Comparison of ENCODE assay signal across 8 cellular contexts in the genomic region with DNA sequence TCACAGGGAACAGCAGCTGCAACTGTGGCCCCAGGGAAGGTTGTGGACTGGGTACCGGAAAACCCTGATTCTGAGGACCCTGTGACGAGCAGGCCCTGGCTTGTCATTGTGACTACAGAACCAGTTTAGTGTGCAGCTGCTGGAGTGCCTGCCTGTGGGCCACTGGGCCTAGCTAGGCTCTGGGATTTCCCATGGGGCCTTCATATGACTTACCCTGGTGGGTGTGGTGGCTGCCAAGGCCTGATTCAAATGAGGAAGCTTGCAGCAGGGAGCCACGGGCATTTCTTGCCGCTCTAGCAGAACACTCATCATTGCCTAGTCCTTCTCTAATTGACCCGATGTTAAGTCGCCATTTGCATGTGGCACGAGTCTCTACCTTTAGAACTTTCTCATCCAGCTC. TPM values are rescaled to one million over a fixed set of nuclear protein-coding genes. Genes with fewer than 3 reads are reported as not detected.
DNase-seq lines count a peak whose midpoint lies in the region; ATAC-seq and TF ChIP-seq lines count a peak whose summit lies in the region.

No MANE protein-coding gene starts in this region.

- H3K27ac ChIP-seq in PC-3 (ENCODE audit: low read length) (peak overlapping the region; percentile 82), prostate gland (peak overlapping the region; percentile 75 to 82), ovary (peak overlapping the region in 1 of 2 donors; percentile 20)

- H3F3A ChIP-seq in PC-3 (ENCODE audit: low read length, unreplicated experiment): peaks cover 35% of the 10 kb centered on the region

- WGBS in prostate gland: 30% methylated on average over 7 of the region's 7 CpGs
- WGBS in ovary, 3 donors: 72 to 83% (median 81%) methylated on average over 7 of the region's 7 CpGs

- TF ChIP-seq POLR2A in prostate gland (IDR thresholded peaks at IDR 0.05): peak; percentile 54
- TF ChIP-seq POLR2A in ovary (IDR thresholded peaks at IDR 0.05): no peak

- peaks cover 74% of the 10 kb centered on the region for H3K4me1 ChIP-seq in PC-3 (ENCODE audit: insufficient read depth, low read length)
- peaks cover 29% of the 10 kb centered on the region for H3K4me1 ChIP-seq in prostate gland (replicated peaks)
- peaks cover 7% of the 10 kb centered on the region for H3K4me1 ChIP-seq in ovary (ENCODE audit: insufficient read depth)

- H2AFZ ChIP-seq in PC-3 (ENCODE audit: low read length): no peak overlapping the region

- DNase-seq in A172 (ENCODE audit: low spot score) (peak; percentile 80), PC-3 (peak; percentile 100), prostate gland (ENCODE audit: low spot score) (peak; percentile 90), hepatic stellate cell (ENCODE audit: low spot score) (no peak), ovary (no peak)

- H3K27me3 ChIP-seq in PC-3 (ENCODE audit: low read length) (no peaks in the 10 kb centered on the region), prostate gland (replicated peaks; ENCODE audit: insufficient read depth) (no peaks in the 10 kb centered on the region), ovary (no peaks in the 10 kb centered on the region)

- TF ChIP-seq CTCF in PC-3 (conservative IDR thresholded peaks at IDR 0.05; ENCODE audit: low read depth, low read length): no peak
- no peak for TF ChIP-seq CTCF in prostate gland (IDR thresholded peaks at IDR 0.05)
- TF ChIP-seq CTCF in ovary (IDR thresholded peaks at IDR 0.05): no peak

- no peak for TF ChIP-seq EP300 in ovary (IDR thresholded peaks at IDR 0.05)

- no peaks in the 10 kb centered on the region for H3K36me3 ChIP-seq in PC-3 (ENCODE audit: low read depth, low read length)
- no peaks in the 10 kb centered on the region for H3K36me3 ChIP-seq in prostate gland
- H3K36me3 ChIP-seq in ovary: no peaks in the 10 kb centered on the region

- CTCF ChIA-PET in PC-3 (lab: Charles Lee): interaction anchor here (0.6 to 4.4 kb wide), 11 partner anchors 9 to 192 kb away, joined by 3 to 317 read pairs (median 17); no protein-coding TSS in a partner anchor

- no peaks in the 10 kb centered on the region for H3K79me2 ChIP-seq in PC-3 (ENCODE audit: low read length)

- no peaks in the 10 kb centered on the region for H4K20me1 ChIP-seq in PC-3 (ENCODE audit: low read length)

- BruUV-seq in PC-3 (replicated peaks; lab: Mats Ljungman, UMichigan): no TSS peak

- H3K9me3 ChIP-seq in PC-3 (ENCODE audit: low read length): no peaks in the 10 kb centered on the region
- no peaks in the 10 kb centered on the region for H3K9me3 ChIP-seq in prostate gland
- H3K9me3 ChIP-seq in ovary: no peaks in the 10 kb centered on the region

- intact Hi-C loops in PC-3 (cut with micrococcal nuclease): loop anchor here (5.0 kb wide), 1 partner anchor 343 kb away; no protein-coding TSS in a partner anchor
- intact Hi-C loops in prostate gland (cut with DNase I): loop anchor here (5.0 kb wide), 1 partner anchor 193 kb away; no protein-coding TSS in a partner anchor
- intact Hi-C loops in ovary (cut with DNase I): loop anchor here in 3 of 4 donors (2.0 to 5.0 kb wide), 5 partner anchors 48 to 343 kb away; no protein-coding TSS in a partner anchor

- peak overlapping the region; percentile 24 for H3K4me3 ChIP-seq in PC-3 (ENCODE audit: low read length)
- no peak overlapping the region for H3K4me3 ChIP-seq in prostate gland
- H3K4me3 ChIP-seq in ovary: no peak overlapping the region

- H3K9ac ChIP-seq in PC-3 (ENCODE audit: low read length): peak overlapping the region; percentile 77

- H3K9me2 ChIP-seq in PC-3 (replicated peaks; ENCODE audit: low read length): 0 out of 2 replicates have a peak, but pooled peaks cover 1% of the 10 kb centered on the region

- POLR2A ChIA-PET in PC-3 (lab: Charles Lee; ENCODE audit: unreplicated experiment): interaction anchor here (0.6 to 4.2 kb wide), 8 partner anchors 9 to 496 kb away, joined by 3 to 182 read pairs (median 6); a partner anchor contains a TSS

- H3K4me2 ChIP-seq in PC-3 (ENCODE audit: low read length): peak overlapping the region; percentile 76

- ATAC-seq in GM21717 (IDR thresholded peaks at IDR 0.05; ENCODE audit: unreplicated experiment) (peak; percentile 58), PC-3 (peak; percentile 10), esophagus mucosa (peak; percentile 91), HG02938 (IDR thresholded peaks at IDR 0.05; ENCODE audit: unreplicated experiment) (no peak)

RNA-seq across cellular contexts. Expression of a gene that starts 14.7 kb away (rescaled TPM):
- 36.6 and 38.5 TPM in 2 replicates for total RNA-seq in A172 (2014; rRNA removed; shearing (Covaris generic))
- total RNA-seq in PC-3 (2014; rRNA removed) (170 and 179 TPM in 2 replicates), esophagus mucosa (18.9 TPM), prostate gland (10 to 100 TPM; 41.9 to 47.8 TPM), ovary (10 to 100 TPM in 6 of 7 donors, 1 to 10 TPM in 1; 9.8 to 25.0 (median 16.7) TPM)
- 10 to 100 TPM; 12.6 to 42.9 TPM for polyA plus RNA-seq in ovary

RNA-seq across cellular contexts. Expression of a gene that starts 21.9 kb away (rescaled TPM):
- 6.7 and 8.9 TPM in 2 replicates for total RNA-seq in A172 (2014; rRNA removed; shearing (Covaris generic))
- total RNA-seq in PC-3 (2014; rRNA removed): 1,570 and 1,582 TPM in 2 replicates
- total RNA-seq in esophagus mucosa: 19.4 TPM
- total RNA-seq in prostate gland: 10 to 100 TPM in 1 of 2 donors, 1 to 10 TPM in 1; 7.1 to 11.0 TPM
- 1 to 10 TPM in 4 of 7 donors, under 1 TPM in 3; 0.24 to 7.6 (median 4.6) TPM for total RNA-seq in ovary
- 10 to 100 TPM in 1 of 2 donors, 1 to 10 TPM in 1; 1.7 to 12.6 TPM for polyA plus RNA-seq in ovary

Comparison
In these comparisons a context has a peak if more than half of its experiments do, and no peak if none do; other contexts are left out.
1. DNase-seq: peak in A172 (single experiment), PC-3 (single experiment) and prostate gland (single experiment); none in hepatic stellate cell (single experiment) and ovary (0 of 5).
2. RNA of a gene that starts 21.9 kb away (total RNA-seq): 1,570 to 1,582 TPM in PC-3; 19.4 TPM in esophagus mucosa (single experiment), 7.1 to 11.0 TPM in prostate gland, 6.7 to 8.9 TPM in A172 and 0.24 to 7.6 TPM in ovary; every median in the first group is over 10 times any median in the second.